ENCODE assay signal across 11 cellular contexts in genomic region chr7:120464104-120464503, GRCh38.
"Had no signal": no experiment of that assay in that cellular context is flagged by ENCODE, and none has a peak within 500 bp of the region (broad histone marks: within the 10 kb centered on the region; RNA-seq: fewer than 3 reads in every experiment).

No MANE protein-coding gene starts in this region.

- H3K4me3 ChIP-seq: GM23248, GM23338, HAP-1 had no signal

- H3K27ac ChIP-seq: GM23248 had no signal

- H3K4me1 ChIP-seq: HAP-1 had no signal

- H3K36me3 ChIP-seq: HAP-1 had no signal

- ATAC-seq: GM23338, HCT116 had no signal

- H3K9ac ChIP-seq: GM23248 had no signal

- H2AFZ ChIP-seq: GM23248, GM23338 had no signal

- FAIRE-seq: H1, H54 had no signal

- DNase-seq: GM23248, GOT3, H7, H9, HCEC 1CT, HFFc6 had no signal

- H3K4me2 ChIP-seq: GM23338 had no signal

- H3K9me3 ChIP-seq: HAP-1 had no signal
